In genomic region chr1:224507771-224508523, GRCh38 we compare ENCODE assay signal across 1 cellular context.
TF ChIP-seq lines count a peak whose summit lies in the region.

No MANE protein-coding gene starts in this region.

TF ChIP-seq in HepG2, 621 proteins besides CTCF, POLR2A, EP300 and RAD21 (continued from another document):
- TF ChIP-seq ZNF629 (CRISPR knock-in tag; conservative IDR thresholded peaks at IDR 0.05) (peak; percentile 33; the same call in 1 of the 2 replicates), ZNF788 (CRISPR knock-in tag; IDR thresholded peaks at IDR 0.05; ENCODE audit: borderline replicate concordance) (no peak), NBN (conservative IDR thresholded peaks at IDR 0.05) (no peak), TRAFD1 (CRISPR knock-in tag; IDR thresholded peaks at IDR 0.05; ENCODE audit: borderline replicate concordance) (no peak)
